In genomic region chr13:74135306-74136088, GRCh38 we compare ENCODE assay signal across 8 cellular contexts. TPM values are rescaled to one million over a fixed set of nuclear protein-coding genes. Genes with fewer than 3 reads are reported as not detected.
A peak's percentile ranks its signal among the peaks of the same experiment; 100 is the strongest.
DNase-seq lines count a peak whose midpoint lies in the region; ATAC-seq, FAIRE-seq and TF ChIP-seq lines count a peak whose summit lies in the region.

No MANE protein-coding gene starts in this region.

- peak; percentile 99 for FAIRE-seq in GM19239 (lab: Jason Lieb, UNC)

- TF ChIP-seq CTCF in C4-2B (conservative IDR thresholded peaks at IDR 0.05): no peak

- peak; percentile 50 for ATAC-seq in HG03354 (IDR thresholded peaks at IDR 0.05; ENCODE audit: poor library complexity, severe bottlenecking, unreplicated experiment)

- H3K9me3 ChIP-seq in esophagus (ENCODE audit: control insufficient read depth in 2 of 2, insufficient read depth in 1 of 2, low read depth in 1 of 2, low read length in 1 of 2) (no peaks in the 10 kb centered on the region), muscle layer of duodenum (ENCODE audit: control insufficient read depth in 1 of 2, low read length in 2 of 2) (no peaks in the 10 kb centered on the region)

- H3K27me3 ChIP-seq in esophagus (ENCODE audit: control insufficient read depth in 1 of 2, insufficient read depth in 2 of 2, low read length in 2 of 2): no peaks in the 10 kb centered on the region
- H3K27me3 ChIP-seq in muscle layer of duodenum (ENCODE audit: low read depth, low read length): no peaks in the 10 kb centered on the region

- H3K4me1 ChIP-seq in esophagus (ENCODE audit: control insufficient read depth in 2 of 2, insufficient read depth in 2 of 2, low read length in 1 of 2) (peaks cover 0 to 3% of the 10 kb centered on the region in 2 donors), muscle layer of duodenum (ENCODE audit: control insufficient read depth in 1 of 2, insufficient read depth in 2 of 2, low read length in 2 of 2) (peaks cover 0 to 13% of the 10 kb centered on the region in 2 donors)

- WGBS in esophagus, 2 donors: 0 to 1% methylated on average over 54 to 76 of the region's 76 CpGs

- H3K27ac ChIP-seq in C4-2B (peak overlapping the region; percentile 49), esophagus (ENCODE audit: low read depth in 2 of 2, low read length in 1 of 2) (peak overlapping the region; percentile 79 to 88), muscle layer of duodenum (ENCODE audit: low read length) (peak overlapping the region; percentile 91)

- H3K36me3 ChIP-seq in esophagus (ENCODE audit: control insufficient read depth in 2 of 2, insufficient read depth in 2 of 2, low read length in 1 of 2) (no peaks in the 10 kb centered on the region), muscle layer of duodenum (ENCODE audit: control insufficient read depth in 1 of 2, insufficient read depth in 2 of 2, low read length in 2 of 2) (no peaks in the 10 kb centered on the region)

- DNase-seq in GM19239 (ENCODE audit: insufficient read length, low spot score) (peak; percentile 51), NCI-H82 (lab: John Stamatoyannopoulos, UW) (peak; percentile 87), activated T-cell treated with anti-CD3 and anti-CD28 coated beads for 24 hours (ENCODE audit: low read depth) (peak; percentile 41)
- peak; percentile 63 for DNase-seq in stimulated activated naive CD4-positive, alpha-beta T cell treated with Interleukin-2 at 50 U/mL for 16 hours (lab: John Stamatoyannopoulos, UW)

- H3K4me3 ChIP-seq in esophagus (ENCODE audit: low read depth in 1 of 2, low read length in 2 of 2): peak overlapping the region; percentile 76 to 86
- H3K4me3 ChIP-seq in muscle layer of duodenum (ENCODE audit: low read depth in 1 of 2, low read length in 2 of 2): peak overlapping the region; percentile 87 to 95

RNA-seq across cellular contexts. Expression of gene KLF12, which starts 1.3 kb away (rescaled TPM):
- under 1 TPM; 0.54 to 0.69 TPM for polyA plus RNA-seq in esophagus

Comparison
In these comparisons a context has a peak if more than half of its experiments do, and no peak if none do; other contexts are left out.
1. Peak in every context shown above with its lines: DNase-seq, ATAC-seq, H3K4me3 ChIP-seq and H3K27ac ChIP-seq.